9 cellular contexts compared by ENCODE assay signal in the genomic region with DNA sequence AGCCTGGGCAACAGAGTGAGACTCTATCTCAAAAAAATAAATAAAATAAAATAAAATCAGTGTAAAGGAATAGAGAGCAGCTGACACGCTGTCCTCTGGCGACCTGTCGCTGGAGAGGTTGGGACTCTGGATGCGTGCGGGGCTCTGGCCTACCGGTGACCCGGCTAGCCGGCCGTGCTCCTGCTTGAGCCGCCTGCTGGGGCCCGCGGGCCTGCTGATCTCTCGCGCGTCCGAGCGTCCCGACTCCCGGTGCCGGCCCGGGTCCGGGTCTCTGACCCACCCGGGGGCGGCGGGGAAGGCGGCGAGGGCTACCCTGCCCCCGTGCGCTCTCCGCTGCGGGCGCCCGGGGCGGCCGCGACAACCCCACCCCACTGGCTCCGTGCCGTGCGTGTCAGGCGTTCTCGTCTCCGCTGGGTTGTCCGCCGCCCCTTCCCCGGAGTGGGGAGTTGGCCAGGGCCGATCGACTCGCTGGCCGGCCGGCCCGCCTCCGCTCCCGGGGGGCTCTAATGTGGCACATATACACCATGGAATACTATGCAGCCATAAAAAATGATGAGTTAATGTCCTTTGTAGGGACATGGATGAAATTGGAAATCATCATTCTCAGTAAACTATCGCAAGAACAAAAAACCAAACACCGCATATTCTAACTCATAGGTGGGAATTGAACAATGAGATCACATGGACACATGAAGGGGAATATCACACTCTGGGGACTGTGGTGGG. TPM values are rescaled to one million over a fixed set of nuclear protein-coding genes. Genes with fewer than 3 reads are reported as not detected.
A peak's percentile ranks its signal among the peaks of the same experiment; 100 is the strongest.
DNase-seq lines count a peak whose midpoint lies in the region; ATAC-seq, FAIRE-seq and TF ChIP-seq lines count a peak whose summit lies in the region.
"Not testable (repeated sequence)": the region's sequence is repeated elsewhere in the genome, so short reads cannot be mapped to it uniquely, and the experiment has no call there.
"Had no signal": no experiment of that assay in that cellular context is flagged by ENCODE, and none has a peak within 500 bp of the region (broad histone marks: within the 10 kb centered on the region; RNA-seq: fewer than 3 reads in every experiment).

No MANE protein-coding gene starts in this region.

- CTCF ChIA-PET in activated CD4-positive, alpha-beta memory T cell treated with anti-CD3 and anti-CD28 coated beads for 36 hours (lab: Charles Lee) = interaction anchor here (2.6 kb wide), 1 partner anchor 119 kb away, joined by 8 read pairs; no protein-coding TSS in a partner anchor
- CTCF ChIA-PET in activated naive CD4-positive, alpha-beta T cell treated with anti-CD3 and anti-CD28 coated beads for 36 hours (lab: Charles Lee); K562 (lab: Yijun Ruan, JAX; ENCODE audit: low intra/inter-chr PET ratio): not testable (repeated sequence)

- ATAC-seq in K562; stimulated activated naive CD8-positive, alpha-beta T cell treated with anti-CD3 and anti-CD28 coated beads, Interleukin-15, amount 100 ng/mL, for 72 hours: not testable (repeated sequence)

- H2AFZ ChIP-seq in K562 (ENCODE audit: low read depth, low read length) = not testable (repeated sequence)

- not testable (repeated sequence) for H3K27ac ChIP-seq in K562 (ENCODE audit: extremely low read depth, low read depth, low read length); mesendoderm (ENCODE audit: low read depth, low read length)

- not testable (repeated sequence) for H3K4me3 ChIP-seq in K562; fibroblast of pulmonary artery (replicated peaks; ENCODE audit: low read depth, low read length); mesendoderm (ENCODE audit: low read length)

- peaks cover 37% of the 10 kb centered on the region for H3K4me1 Mint-ChIP-seq in CD14-positive monocyte
- H3K4me1 Mint-ChIP-seq in activated CD4-positive, alpha-beta memory T cell treated with anti-CD3 and anti-CD28 coated beads for 36 hours (ENCODE audit: low read depth) = peaks cover 62% of the 10 kb centered on the region
- peaks cover 71% of the 10 kb centered on the region for H3K4me1 Mint-ChIP-seq in activated naive CD4-positive, alpha-beta T cell treated with anti-CD3 and anti-CD28 coated beads for 36 hours (ENCODE audit: low read depth)
- peaks cover 73% of the 10 kb centered on the region for H3K4me1 Mint-ChIP-seq in stimulated activated naive CD8-positive, alpha-beta T cell treated with anti-CD3 and anti-CD28 coated beads, Interleukin-15, amount 100 ng/mL, for 72 hours

- not testable (repeated sequence) for H3K4me2 ChIP-seq in K562 (ENCODE audit: insufficient read depth, low read length); mesendoderm (ENCODE audit: low read length)

- not testable (repeated sequence) for H3K9ac ChIP-seq in K562 (ENCODE audit: insufficient read depth in 1 of 2, low read depth in 2 of 2, low read length in 2 of 2); mesendoderm (ENCODE audit: low read length)

- peaks cover 11 to 17% of the 10 kb centered on the region in 2 experiments; a peak in 4 of 5 replicates for H3K4me1 ChIP-seq in K562 (replicated peaks in 1 of 2; ENCODE audit: control insufficient read depth in 2 of 2, insufficient read depth in 2 of 2, low read length in 2 of 2)
- not testable (repeated sequence) for H3K4me1 ChIP-seq in mesendoderm (ENCODE audit: control insufficient read depth, low read depth, low read length)

- FAIRE-seq in RCC 7860 (lab: Jason Lieb, UNC) = peak; percentile 73
- peak; percentile 100 for FAIRE-seq in K562 (lab: Jason Lieb, UNC)

- BruUV-seq in K562 (replicated peaks; lab: Mats Ljungman, UMichigan) = not testable (repeated sequence)

- H3K79me1 ChIP-seq in mesendoderm (ENCODE audit: low read length) = not testable (repeated sequence)

- intact Hi-C loops in CD14-positive monocyte (cut with micrococcal nuclease); activated CD4-positive, alpha-beta memory T cell treated with anti-CD3 and anti-CD28 coated beads for 36 hours (cut with micrococcal nuclease); activated naive CD4-positive, alpha-beta T cell treated with anti-CD3 and anti-CD28 coated beads for 36 hours (cut with micrococcal nuclease); K562 (cut with micrococcal nuclease): not testable (repeated sequence)

- POLR2A ChIA-PET in activated CD4-positive, alpha-beta memory T cell treated with anti-CD3 and anti-CD28 coated beads for 36 hours (lab: Charles Lee) = interaction anchor here (4.3 to 4.6 kb wide), 2 partner anchors 18 to 119 kb away, joined by 28 to 62 read pairs; no protein-coding TSS in a partner anchor
- POLR2A ChIA-PET in K562 (lab: Yijun Ruan, JAX) = not testable (repeated sequence)

- H2BK5ac ChIP-seq in mesendoderm (ENCODE audit: low read length) = not testable (repeated sequence)

- WGBS in K562 (ENCODE audit: insufficient coverage, low coverage, missing lambda C conversion rate) = 88% methylated on average over 22 of the region's 55 CpGs
- no CpG with 5 or more reads among the region's 55 CpGs for WGBS in mesendoderm (ENCODE audit: extremely low coverage, insufficient coverage, low lambda C conversion rate)

- H3K4ac ChIP-seq in mesendoderm (ENCODE audit: low read depth, low read length) = not testable (repeated sequence)

- H3K36me3 ChIP-seq in K562 (ENCODE audit: control insufficient read depth, insufficient read depth, low read length) = peaks cover 34% of the 10 kb centered on the region; the same call in 2 of the 3 replicates
- not testable (repeated sequence) for H3K36me3 ChIP-seq in mesendoderm (ENCODE audit: control insufficient read depth, insufficient read depth, low read length)

- peaks cover 25 to 48% of the 10 kb centered on the region in 2 donors for H3K36me3 Mint-ChIP-seq in CD14-positive monocyte
- H3K36me3 Mint-ChIP-seq in activated CD4-positive, alpha-beta memory T cell treated with anti-CD3 and anti-CD28 coated beads for 36 hours = peaks cover 57% of the 10 kb centered on the region
- H3K36me3 Mint-ChIP-seq in activated naive CD4-positive, alpha-beta T cell treated with anti-CD3 and anti-CD28 coated beads for 36 hours (ENCODE audit: low read depth) = peaks cover 66% of the 10 kb centered on the region

- H2BK15ac ChIP-seq in mesendoderm (replicated peaks; ENCODE audit: low read depth) = not testable (repeated sequence)

- in situ Hi-C loops in K562 (cut with MboI) = not testable (repeated sequence)

- H3K56ac ChIP-seq in mesendoderm (ENCODE audit: low read length) = not testable (repeated sequence)

- H3K79me2 ChIP-seq in K562 (ENCODE audit: control insufficient read depth, insufficient read depth, low read length) = peaks cover 31% of the 10 kb centered on the region
- H3K79me2 ChIP-seq in mesendoderm (ENCODE audit: control insufficient read depth, insufficient read depth, low read length) = not testable (repeated sequence)

- H4K20me1 ChIP-seq in K562 (replicated peaks; ENCODE audit: control insufficient read depth, insufficient read depth, low read length) = not testable (repeated sequence)

- TF ChIP-seq POLR2A in K562 (conservative IDR thresholded peaks at IDR 0.05) = not testable (repeated sequence)

- TF ChIP-seq CTCF in CD14-positive monocyte (IDR thresholded peaks at IDR 0.05); K562 (IDR thresholded peaks at IDR 0.05 in 2 of 3, conservative IDR thresholded peaks at IDR 0.05 in 1 of 3; ENCODE audit: insufficient read depth in 2 of 3, low read depth in 1 of 3, low read length in 3 of 3); fibroblast of pulmonary artery (IDR thresholded peaks at IDR 0.05; ENCODE audit: low read length, missing control alignments): not testable (repeated sequence)

- not testable (repeated sequence) for H3K23ac ChIP-seq in mesendoderm (ENCODE audit: low read length)

- not testable (repeated sequence) for H3K4me3 Mint-ChIP-seq in CD14-positive monocyte; activated naive CD4-positive, alpha-beta T cell treated with anti-CD3 and anti-CD28 coated beads for 36 hours
- peak overlapping the region; percentile 20 for H3K4me3 Mint-ChIP-seq in activated CD4-positive, alpha-beta memory T cell treated with anti-CD3 and anti-CD28 coated beads for 36 hours
- peak overlapping the region; percentile 7 to 14 for H3K4me3 Mint-ChIP-seq in stimulated activated naive CD8-positive, alpha-beta T cell treated with anti-CD3 and anti-CD28 coated beads, Interleukin-15, amount 100 ng/mL, for 72 hours

- TF ChIP-seq RAD21 in K562 (CRISPR knock-in tag; conservative IDR thresholded peaks at IDR 0.05 in 1 of 2, IDR thresholded peaks at IDR 0.05 in 1 of 2) = not testable (repeated sequence)

- not testable (repeated sequence) for H3K9me3 ChIP-seq in K562 (replicated peaks; ENCODE audit: control insufficient read depth, insufficient read depth, low read depth, low read length)

- H2AK5ac ChIP-seq in mesendoderm (ENCODE audit: low read length) = not testable (repeated sequence)

- H3K18ac ChIP-seq in mesendoderm (ENCODE audit: low read length) = not testable (repeated sequence)

- not testable (repeated sequence) for TF ChIP-seq EP300 in K562 (IDR thresholded peaks at IDR 0.05; ENCODE audit: low read length)

- DNase-seq in CD14-positive monocyte (ENCODE audit: low spot score); RCC 7860 (ENCODE audit: low spot score); activated CD4-positive, alpha-beta memory T cell treated with anti-CD3 and anti-CD28 coated beads for 36 hours; activated naive CD4-positive, alpha-beta T cell treated with anti-CD3 and anti-CD28 coated beads for 36 hours; K562 (ENCODE audit: extremely low read depth in 1 of 4, low spot score in 3 of 4); stimulated activated naive CD8-positive, alpha-beta T cell treated with anti-CD3 and anti-CD28 coated beads, Interleukin-15, amount 100 ng/mL, for 72 hours: not testable (repeated sequence)
- peak; percentile 71 for DNase-seq in fibroblast of pulmonary artery (ENCODE audit: low read depth)
- peak; percentile 23 for DNase-seq in mesendoderm

- H3K27ac Mint-ChIP-seq in CD14-positive monocyte = peak overlapping the region in 4 of 7 donors; percentile 24 to 83 (median 60)
- peak overlapping the region; percentile 98 for H3K27ac Mint-ChIP-seq in activated CD4-positive, alpha-beta memory T cell treated with anti-CD3 and anti-CD28 coated beads for 36 hours
- H3K27ac Mint-ChIP-seq in activated naive CD4-positive, alpha-beta T cell treated with anti-CD3 and anti-CD28 coated beads for 36 hours = peak overlapping the region; percentile 100
- not testable (repeated sequence) for H3K27ac Mint-ChIP-seq in stimulated activated naive CD8-positive, alpha-beta T cell treated with anti-CD3 and anti-CD28 coated beads, Interleukin-15, amount 100 ng/mL, for 72 hours

- not testable (repeated sequence) for H4K8ac ChIP-seq in mesendoderm (ENCODE audit: low read depth, low read length)

- not testable (repeated sequence) for H2BK120ac ChIP-seq in mesendoderm (ENCODE audit: low read depth, low read length)

- not testable (repeated sequence) for H3K9me3 Mint-ChIP-seq in CD14-positive monocyte; activated CD4-positive, alpha-beta memory T cell treated with anti-CD3 and anti-CD28 coated beads for 36 hours; activated naive CD4-positive, alpha-beta T cell treated with anti-CD3 and anti-CD28 coated beads for 36 hours; stimulated activated naive CD8-positive, alpha-beta T cell treated with anti-CD3 and anti-CD28 coated beads, Interleukin-15, amount 100 ng/mL, for 72 hours

- not testable (repeated sequence) for H3K9me1 ChIP-seq in K562 (ENCODE audit: control insufficient read depth, insufficient read depth, low read length)

- not testable (repeated sequence) for H3K27me3 ChIP-seq in K562 (ENCODE audit: control insufficient read depth in 2 of 2, insufficient read depth in 2 of 2, low read length in 2 of 2); mesendoderm (ENCODE audit: insufficient read depth, low read length, poor library complexity)

- not testable (repeated sequence) for H4K5ac ChIP-seq in mesendoderm (ENCODE audit: low read length)

- not testable (repeated sequence) for H3K27me3 Mint-ChIP-seq in CD14-positive monocyte (ENCODE audit: low read depth in 3 of 3); activated CD4-positive, alpha-beta memory T cell treated with anti-CD3 and anti-CD28 coated beads for 36 hours; activated naive CD4-positive, alpha-beta T cell treated with anti-CD3 and anti-CD28 coated beads for 36 hours (ENCODE audit: low read depth); stimulated activated naive CD8-positive, alpha-beta T cell treated with anti-CD3 and anti-CD28 coated beads, Interleukin-15, amount 100 ng/mL, for 72 hours

RNA-seq across cellular contexts. Expression of a gene that starts 3.7 kb away (rescaled TPM):
- polyA plus RNA-seq in CD14-positive monocyte = 10 to 100 TPM; 86.1 to 90.4 TPM
- total RNA-seq in activated CD4-positive, alpha-beta memory T cell treated with anti-CD3 and anti-CD28 coated beads for 36 hours = 100 to 1,000 TPM in 1 of 2 experiments, 10 to 100 TPM in 1; 99.5 to 105 TPM
- 100 to 1,000 TPM; 135 TPM for total RNA-seq in activated naive CD4-positive, alpha-beta T cell treated with anti-CD3 and anti-CD28 coated beads for 36 hours
- total RNA-seq in K562 (2011; cell fraction: chromatin; rRNA removed; ENCODE audit: low replicate concordance) = 31.8 and 57.2 TPM in 2 replicates
- 34.9 and 36.7 TPM in 2 replicates for total RNA-seq in K562 (2011; cell fraction: nucleolus; rRNA removed)
- 40.1 and 51.5 TPM in 2 replicates for total RNA-seq in K562 (2011; cell fraction: nucleoplasm; rRNA removed)
- 88.4 and 88.8 TPM in 2 replicates for total RNA-seq in K562 (2014; rRNA removed)
- total RNA-seq in K562 (2014; rRNA removed; fragmentation: Illumina TruSeq; extraction: Trizol) = 44.2 and 50.3 TPM in 2 replicates
- total RNA-seq in K562 (2015; rRNA removed; fragmentation: Illumina TruSeq; extraction: Trizol) = 61.5 and 63.0 TPM in 2 replicates
- total RNA-seq in K562 (2021) = 69.8 and 71.0 TPM in 2 replicates
- polyA plus RNA-seq in K562 (2011; rRNA removed) = 74.1 and 79.0 TPM in 2 replicates
- polyA plus RNA-seq in K562 (2011; cell fraction: cytosol; rRNA removed) = 146 and 169 TPM in 2 replicates
- polyA plus RNA-seq in K562 (2011; cell fraction: nucleus; rRNA removed) = 53.6 and 54.3 TPM in 2 replicates
- polyA plus RNA-seq in K562 (2012) = 52.9 and 60.4 TPM in 2 replicates
- polyA plus RNA-seq in K562 (2014; fragmentation: Illumina TruSeq; extraction: Trizol) = 80.5 and 82.2 TPM in 2 replicates
- polyA plus RNA-seq in K562 (2014; fragmentation: Nextera tagmentation; extraction: Ambion mirVana) = 10 to 100 TPM in 1 of 2 experiments, 1 to 10 TPM in 1; 9.4 to 18.9 TPM
- 89.5 and 92.9 TPM in 2 replicates for polyA plus RNA-seq in K562 (2014; rRNA removed)
- polyA minus RNA-seq in K562 (2011; rRNA and poly(A)+ RNA removed) = 28.4 and 28.8 TPM in 2 replicates
- polyA minus RNA-seq in K562 (2011; cell fraction: cytosol; rRNA and poly(A)+ RNA removed) = 22.6 and 27.6 TPM in 2 replicates
- 7.7 and 9.9 TPM in 2 replicates for polyA minus RNA-seq in K562 (2011; cell fraction: nucleus; rRNA and poly(A)+ RNA removed)
- 115 TPM for polyA plus RNA-seq in mesendoderm (2013, experiment 1 of 2)
- 112 TPM for polyA plus RNA-seq in mesendoderm (2013, experiment 2 of 2)

RNA-seq across cellular contexts. Expression of a gene that starts 22.6 kb away (rescaled TPM):
- polyA plus RNA-seq in CD14-positive monocyte = 10 to 100 TPM; 17.1 to 28.8 TPM
- 10 to 100 TPM; 61.3 to 62.2 TPM for total RNA-seq in activated CD4-positive, alpha-beta memory T cell treated with anti-CD3 and anti-CD28 coated beads for 36 hours
- total RNA-seq in activated naive CD4-positive, alpha-beta T cell treated with anti-CD3 and anti-CD28 coated beads for 36 hours = 10 to 100 TPM; 69.1 to 73.5 TPM
- total RNA-seq in K562 (2011; cell fraction: chromatin; rRNA removed; ENCODE audit: low replicate concordance) = 27.5 and 49.0 TPM in 2 replicates
- 26.7 and 31.0 TPM in 2 replicates for total RNA-seq in K562 (2011; cell fraction: nucleolus; rRNA removed)
- 35.9 and 47.6 TPM in 2 replicates for total RNA-seq in K562 (2011; cell fraction: nucleoplasm; rRNA removed)
- 9.0 and 13.9 TPM in 2 replicates for total RNA-seq in K562 (2014; rRNA removed)
- total RNA-seq in K562 (2014; rRNA removed; fragmentation: Illumina TruSeq; extraction: Trizol) = 11.9 and 12.2 TPM in 2 replicates
- 12.2 and 12.5 TPM in 2 replicates for total RNA-seq in K562 (2015; rRNA removed; fragmentation: Illumina TruSeq; extraction: Trizol)
- 12.7 and 16.2 TPM in 2 replicates for total RNA-seq in K562 (2021)
- polyA plus RNA-seq in K562 (2011; rRNA removed) = 21.8 and 27.7 TPM in 2 replicates
- polyA plus RNA-seq in K562 (2011; cell fraction: cytosol; rRNA removed) = 18.8 and 22.8 TPM in 2 replicates
- polyA plus RNA-seq in K562 (2011; cell fraction: nucleus; rRNA removed) = 22.5 and 23.8 TPM in 2 replicates
- polyA plus RNA-seq in K562 (2012) = 8.6 and 12.8 TPM in 2 replicates
- 22.8 and 25.2 TPM in 2 replicates for polyA plus RNA-seq in K562 (2014; fragmentation: Illumina TruSeq; extraction: Trizol)
- polyA plus RNA-seq in K562 (2014; fragmentation: Nextera tagmentation; extraction: Ambion mirVana) = 1 to 10 TPM; 4.4 to 7.5 TPM
- 11.2 and 12.8 TPM in 2 replicates for polyA plus RNA-seq in K562 (2014; rRNA removed)
- 22.9 and 29.2 TPM in 2 replicates for polyA minus RNA-seq in K562 (2011; rRNA and poly(A)+ RNA removed)
- polyA minus RNA-seq in K562 (2011; cell fraction: cytosol; rRNA and poly(A)+ RNA removed) = 9.1 and 11.3 TPM in 2 replicates
- polyA minus RNA-seq in K562 (2011; cell fraction: nucleus; rRNA and poly(A)+ RNA removed) = 7.4 and 9.0 TPM in 2 replicates
- 16.8 TPM for polyA plus RNA-seq in mesendoderm (2013, experiment 1 of 2)
- 17.0 TPM for polyA plus RNA-seq in mesendoderm (2013, experiment 2 of 2)

RNA-seq across cellular contexts. Expression of a gene that starts 25.5 kb away (rescaled TPM):
- polyA plus RNA-seq in CD14-positive monocyte = not detected
- 1 to 10 TPM in 1 of 2 experiments, under 1 TPM in 1; 0.90 to 2.3 TPM for total RNA-seq in activated CD4-positive, alpha-beta memory T cell treated with anti-CD3 and anti-CD28 coated beads for 36 hours
- total RNA-seq in activated naive CD4-positive, alpha-beta T cell treated with anti-CD3 and anti-CD28 coated beads for 36 hours = 1 to 10 TPM; 3.4 to 4.0 TPM
- 3.2 and 9.2 TPM in 2 replicates for total RNA-seq in K562 (2011; cell fraction: chromatin; rRNA removed; ENCODE audit: low replicate concordance)
- 5.9 and 10.2 TPM in 2 replicates for total RNA-seq in K562 (2011; cell fraction: nucleolus; rRNA removed)
- 3.1 and 9.2 TPM in 2 replicates for total RNA-seq in K562 (2011; cell fraction: nucleoplasm; rRNA removed)
- total RNA-seq in K562 (2014; rRNA removed) = 0.23 and 0.82 TPM in 2 replicates
- 0.15 TPM in 1 of 2 replicates, not detected in the other for total RNA-seq in K562 (2014; rRNA removed; fragmentation: Illumina TruSeq; extraction: Trizol)
- total RNA-seq in K562 (2015; rRNA removed; fragmentation: Illumina TruSeq; extraction: Trizol) = 0.33 and 0.49 TPM in 2 replicates
- 0.22 and 1.2 TPM in 2 replicates for total RNA-seq in K562 (2021)
- polyA plus RNA-seq in K562 (2011; rRNA removed) = 0.54 and 0.92 TPM in 2 replicates
- 0.63 and 1.2 TPM in 2 replicates for polyA plus RNA-seq in K562 (2011; cell fraction: cytosol; rRNA removed)
- 4.3 and 7.0 TPM in 2 replicates for polyA plus RNA-seq in K562 (2011; cell fraction: nucleus; rRNA removed)
- 0.51 and 0.96 TPM in 2 replicates for polyA plus RNA-seq in K562 (2012)
- polyA plus RNA-seq in K562 (2014; fragmentation: Illumina TruSeq; extraction: Trizol) = not detected in 2 replicates
- not detected for polyA plus RNA-seq in K562 (2014; fragmentation: Nextera tagmentation; extraction: Ambion mirVana)
- polyA plus RNA-seq in K562 (2014; rRNA removed) = 1.4 and 1.6 TPM in 2 replicates
- polyA minus RNA-seq in K562 (2011; rRNA and poly(A)+ RNA removed) = not detected in 2 replicates
- not detected in 2 replicates for polyA minus RNA-seq in K562 (2011; cell fraction: cytosol; rRNA and poly(A)+ RNA removed)
- polyA minus RNA-seq in K562 (2011; cell fraction: nucleus; rRNA and poly(A)+ RNA removed) = 1.2 and 1.4 TPM in 2 replicates
- polyA plus RNA-seq in mesendoderm (2013, experiment 1 of 2) = 0.13 TPM
- polyA plus RNA-seq in mesendoderm (2013, experiment 2 of 2) = 0.15 TPM
- polyA plus RNA-seq: CD4-positive, CD25-positive, alpha-beta regulatory T cell had no signal

RNA-seq across cellular contexts. Expression of a gene that starts 31.3 kb away (rescaled TPM):
- polyA plus RNA-seq in CD14-positive monocyte = not detected
- total RNA-seq in activated CD4-positive, alpha-beta memory T cell treated with anti-CD3 and anti-CD28 coated beads for 36 hours = 1 to 10 TPM; 3.9 to 4.0 TPM
- total RNA-seq in activated naive CD4-positive, alpha-beta T cell treated with anti-CD3 and anti-CD28 coated beads for 36 hours = 1 to 10 TPM; 3.7 to 4.2 TPM
- 2.9 and 5.5 TPM in 2 replicates for total RNA-seq in K562 (2011; cell fraction: chromatin; rRNA removed; ENCODE audit: low replicate concordance)
- 3.5 and 4.3 TPM in 2 replicates for total RNA-seq in K562 (2011; cell fraction: nucleolus; rRNA removed)
- 2.9 and 3.6 TPM in 2 replicates for total RNA-seq in K562 (2011; cell fraction: nucleoplasm; rRNA removed)
- total RNA-seq in K562 (2014; rRNA removed) = 0.86 TPM in 2 replicates
- total RNA-seq in K562 (2014; rRNA removed; fragmentation: Illumina TruSeq; extraction: Trizol) = 0.32 and 0.62 TPM in 2 replicates
- 0.64 and 0.72 TPM in 2 replicates for total RNA-seq in K562 (2015; rRNA removed; fragmentation: Illumina TruSeq; extraction: Trizol)
- 1.0 and 1.2 TPM in 2 replicates for total RNA-seq in K562 (2021)
- 0.52 and 1.4 TPM in 2 replicates for polyA plus RNA-seq in K562 (2011; rRNA removed)
- 1.2 and 1.3 TPM in 2 replicates for polyA plus RNA-seq in K562 (2011; cell fraction: cytosol; rRNA removed)
- polyA plus RNA-seq in K562 (2011; cell fraction: nucleus; rRNA removed) = 10.9 and 15.4 TPM in 2 replicates
- 1.6 and 4.4 TPM in 2 replicates for polyA plus RNA-seq in K562 (2012)
- 0.59 and 0.73 TPM in 2 replicates for polyA plus RNA-seq in K562 (2014; fragmentation: Illumina TruSeq; extraction: Trizol)
- under 1 TPM; 0.07 to 0.23 TPM for polyA plus RNA-seq in K562 (2014; fragmentation: Nextera tagmentation; extraction: Ambion mirVana)
- polyA plus RNA-seq in K562 (2014; rRNA removed) = 1.3 and 1.8 TPM in 2 replicates
- polyA minus RNA-seq in K562 (2011; rRNA and poly(A)+ RNA removed) = not detected in 2 replicates
- polyA minus RNA-seq in K562 (2011; cell fraction: cytosol; rRNA and poly(A)+ RNA removed) = not detected in 2 replicates
- 0.67 and 1.00 TPM in 2 replicates for polyA minus RNA-seq in K562 (2011; cell fraction: nucleus; rRNA and poly(A)+ RNA removed)
- 2.7 TPM for polyA plus RNA-seq in mesendoderm (2013, experiment 1 of 2)
- 3.0 TPM for polyA plus RNA-seq in mesendoderm (2013, experiment 2 of 2)
